In genomic region chrX:114267127-114267526, GRCh38 we compare ENCODE assay signal across 15 cellular contexts.
"Had no signal": no experiment of that assay in that cellular context is flagged by ENCODE, and none has a peak within 500 bp of the region (broad histone marks: within the 10 kb centered on the region; RNA-seq: fewer than 3 reads in every experiment).

No MANE protein-coding gene starts in this region.

- H3K27ac ChIP-seq: neural progenitor cell, psoas muscle, tibial nerve, WERI-Rb-1 had no signal

- H3K36me3 ChIP-seq: neural progenitor cell, tibial nerve, WERI-Rb-1 had no signal

- H3K9me3 ChIP-seq: mucosa of descending colon, psoas muscle, tibial nerve had no signal

- H3K4me3 ChIP-seq: mucosa of descending colon, neural progenitor cell, psoas muscle, tibial nerve had no signal

- DNase-seq: activated CD4-positive, alpha-beta T cell treated with anti-CD3 and anti-CD28 coated beads, Interleukin-2, amount 50 U/mL, for 48 hours; activated gamma-delta T cell treated with Interleukin-2 at 50 U/mL for 16 hours; effector memory CD8-positive, alpha-beta T cell; kidney glomerular epithelial cell; left ventricle myocardium superior; mucosa of descending colon; naive B cell; psoas muscle; right cardiac atrium; WERI-Rb-1 had no signal

- H3K27me3 ChIP-seq: neural progenitor cell, tibial nerve had no signal

- H3K36me3 Mint-ChIP-seq: activated naive CD8-positive, alpha-beta T cell; naive B cell; neural progenitor cell had no signal

- H3K27ac Mint-ChIP-seq: activated naive CD8-positive, alpha-beta T cell; activated T-helper 1 cell treated with anti-CD3 and anti-CD28 coated beads, Interleukin-12 subunit alpha, Interleukin-12 subunit beta, Interleukin-2, Interleukin-4 antibody, amounts not matched to agents 30 ng/mL and 10 ng/mL and 1 ng/mL, durations not matched to agents 14 hours and 24 hours and 36 hours; effector memory CD8-positive, alpha-beta T cell; naive B cell; neural progenitor cell; stimulated activated naive CD8-positive, alpha-beta T cell treated with anti-CD3 and anti-CD28 coated beads, Interleukin-15, Interleukin-2, amounts not matched to agents 100 ng/mL and 50 ng/mL, for 24 hours had no signal

- H3K4me1 ChIP-seq: psoas muscle, tibial nerve had no signal

- ATAC-seq: effector memory CD8-positive, alpha-beta T cell; left ventricle myocardium superior; mucosa of descending colon; psoas muscle; right cardiac atrium had no signal
